ENCODE assay signal across 1 cellular context in the genomic region with DNA sequence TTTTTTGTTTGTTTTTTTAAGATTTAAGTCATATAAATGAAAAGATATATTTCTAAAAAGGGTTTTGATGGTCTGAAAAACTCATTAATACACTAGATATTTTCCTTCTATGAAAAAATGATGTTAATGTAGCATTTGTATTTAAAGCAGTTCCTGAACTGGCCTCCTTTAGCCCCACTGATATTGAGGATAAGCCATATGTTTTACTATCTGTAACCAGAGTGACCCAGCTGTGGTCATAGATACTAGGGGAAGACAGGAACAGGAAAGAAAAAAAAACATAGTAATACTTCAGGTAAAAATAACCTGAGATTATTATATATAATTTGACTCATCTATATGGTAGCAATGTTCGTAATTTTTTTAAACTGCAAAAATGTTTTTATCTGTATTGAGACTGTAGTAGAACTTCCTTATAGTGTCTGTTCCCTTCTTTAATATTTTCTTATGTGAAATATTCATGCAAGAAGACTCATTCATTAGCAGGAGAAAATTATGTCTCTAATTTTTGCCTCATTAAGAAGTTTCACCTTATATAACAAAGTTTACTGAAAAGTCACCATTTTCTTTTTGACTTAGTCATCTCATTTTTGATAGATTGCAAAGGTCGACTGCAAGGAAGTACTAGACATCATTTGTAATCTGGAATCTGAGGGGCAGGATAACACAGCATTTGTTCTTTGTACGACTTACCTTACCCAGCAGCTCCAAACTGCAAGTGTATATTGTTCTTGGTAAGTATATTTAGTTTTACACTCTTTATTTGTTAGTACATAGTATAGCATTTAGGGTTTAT.
TF ChIP-seq lines count a peak whose summit lies in the region.

No MANE protein-coding gene starts in this region.

TF ChIP-seq in K562, 482 proteins besides CTCF, POLR2A, EP300 and RAD21 (continued from another document and continues in another):
- TF ChIP-seq, protein P1, sequence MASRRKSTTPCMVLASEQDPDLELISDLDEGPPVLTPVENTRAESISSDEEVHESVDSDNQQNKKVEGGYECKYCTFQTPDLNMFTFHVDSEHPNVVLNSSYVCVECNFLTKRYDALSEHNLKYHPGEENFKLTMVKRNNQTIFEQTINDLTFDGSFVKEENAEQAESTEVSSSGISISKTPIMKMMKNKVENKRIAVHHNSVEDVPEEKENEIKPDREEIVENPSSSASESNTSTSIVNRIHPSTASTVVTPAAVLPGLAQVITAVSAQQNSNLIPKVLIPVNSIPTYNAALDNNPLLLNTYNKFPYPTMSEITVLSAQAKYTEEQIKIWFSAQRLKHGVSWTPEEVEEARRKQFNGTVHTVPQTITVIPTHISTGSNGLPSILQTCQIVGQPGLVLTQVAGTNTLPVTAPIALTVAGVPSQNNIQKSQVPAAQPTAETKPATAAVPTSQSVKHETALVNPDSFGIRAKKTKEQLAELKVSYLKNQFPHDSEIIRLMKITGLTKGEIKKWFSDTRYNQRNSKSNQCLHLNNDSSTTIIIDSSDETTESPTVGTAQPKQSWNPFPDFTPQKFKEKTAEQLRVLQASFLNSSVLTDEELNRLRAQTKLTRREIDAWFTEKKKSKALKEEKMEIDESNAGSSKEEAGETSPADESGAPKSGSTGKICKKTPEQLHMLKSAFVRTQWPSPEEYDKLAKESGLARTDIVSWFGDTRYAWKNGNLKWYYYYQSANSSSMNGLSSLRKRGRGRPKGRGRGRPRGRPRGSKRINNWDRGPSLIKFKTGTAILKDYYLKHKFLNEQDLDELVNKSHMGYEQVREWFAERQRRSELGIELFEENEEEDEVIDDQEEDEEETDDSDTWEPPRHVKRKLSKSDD (conservative IDR thresholded peaks at IDR 0.05; ENCODE audit: low read length), result no peak
- TF ChIP-seq, protein P2, sequence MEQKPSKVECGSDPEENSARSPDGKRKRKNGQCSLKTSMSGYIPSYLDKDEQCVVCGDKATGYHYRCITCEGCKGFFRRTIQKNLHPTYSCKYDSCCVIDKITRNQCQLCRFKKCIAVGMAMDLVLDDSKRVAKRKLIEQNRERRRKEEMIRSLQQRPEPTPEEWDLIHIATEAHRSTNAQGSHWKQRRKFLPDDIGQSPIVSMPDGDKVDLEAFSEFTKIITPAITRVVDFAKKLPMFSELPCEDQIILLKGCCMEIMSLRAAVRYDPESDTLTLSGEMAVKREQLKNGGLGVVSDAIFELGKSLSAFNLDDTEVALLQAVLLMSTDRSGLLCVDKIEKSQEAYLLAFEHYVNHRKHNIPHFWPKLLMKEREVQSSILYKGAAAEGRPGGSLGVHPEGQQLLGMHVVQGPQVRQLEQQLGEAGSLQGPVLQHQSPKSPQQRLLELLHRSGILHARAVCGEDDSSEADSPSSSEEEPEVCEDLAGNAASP (IDR thresholded peaks at IDR 0.05), result no peak
- no peak for TF ChIP-seq JUNB (CRISPR knock-in tag; conservative IDR thresholded peaks at IDR 0.05)
- TF ChIP-seq CTBP1 (IDR thresholded peaks at IDR 0.05; ENCODE audit: borderline replicate concordance), result no peak
- 0 out of 2 replicates have a peak, but pooled peaks have one; percentile 30 for TF ChIP-seq DDX20 (tag; IDR thresholded peaks at IDR 0.05; ENCODE audit: low read depth)
- TF ChIP-seq ID3 (CRISPR knock-in tag; IDR thresholded peaks at IDR 0.05), result no peak
- TF ChIP-seq ID3 (tag; IDR thresholded peaks at IDR 0.05), result no peak
- TF ChIP-seq PML (IDR thresholded peaks at IDR 0.05; ENCODE audit: low read length), result peak; percentile 78
- TF ChIP-seq FOXK1 (CRISPR knock-in tag; IDR thresholded peaks at IDR 0.05; ENCODE audit: borderline replicate concordance), result no peak
- TF ChIP-seq ADNP (tag; IDR thresholded peaks at IDR 0.05), result peak; percentile 68
- no peak for TF ChIP-seq NRF1 (conservative IDR thresholded peaks at IDR 0.05 in 1 of 2, IDR thresholded peaks at IDR 0.05 in 1 of 2)
- TF ChIP-seq POLR3G (IDR thresholded peaks at IDR 0.05; ENCODE audit: extremely low read depth, insufficient read length, insufficient replicate concordance), result no peak
- no peak for TF ChIP-seq FUS (optimal IDR thresholded peaks at IDR 0.05; ENCODE audit: low read depth, low read length)
- 0 out of 2 replicates have a peak, but pooled peaks have one; percentile 46 for TF ChIP-seq MXI1 (IDR thresholded peaks at IDR 0.05; ENCODE audit: low read depth, low read length)
- TF ChIP-seq TAL1 (IDR thresholded peaks at IDR 0.05), result peak; percentile 91
- TF ChIP-seq SMAD1 (IDR thresholded peaks at IDR 0.05; ENCODE audit: low read depth, low read length, partially characterized antibody), result no peak
- TF ChIP-seq ELF4 (CRISPR knock-in tag; IDR thresholded peaks at IDR 0.05), result no peak
- no peak for TF ChIP-seq NR3C1 (CRISPR knock-in tag; IDR thresholded peaks at IDR 0.05)
- TF ChIP-seq TEAD4 (IDR thresholded peaks at IDR 0.05; ENCODE audit: low read length), result peak; percentile 95
- TF ChIP-seq TEAD4 (CRISPR knock-in tag; IDR thresholded peaks at IDR 0.05; ENCODE audit: borderline replicate concordance), result no peak
- TF ChIP-seq C11orf30 (IDR thresholded peaks at IDR 0.05; ENCODE audit: low read depth), result peak; percentile 20; the same call in 1 of the 2 replicates
- TF ChIP-seq ZFP1 (CRISPR knock-in tag; IDR thresholded peaks at IDR 0.05), result no peak
- TF ChIP-seq SMARCE1 (IDR thresholded peaks at IDR 0.05), result peak; percentile 60; the same call in 1 of the 2 replicates
- peak; percentile 38; the same call in 1 of the 2 replicates for TF ChIP-seq SMARCC2 (IDR thresholded peaks at IDR 0.05; ENCODE audit: low read depth)
- TF ChIP-seq KDM1A (IDR thresholded peaks at IDR 0.05), result 0 out of 4 replicates have a peak, but pooled peaks have one; percentile 50
- peak; percentile 74; the same call in 1 of the 2 replicates for TF ChIP-seq FOXM1 (IDR thresholded peaks at IDR 0.05; ENCODE audit: low read depth)
- TF ChIP-seq FOXM1 (CRISPR knock-in tag; IDR thresholded peaks at IDR 0.05; ENCODE audit: low read depth), result no peak
- no peak for TF ChIP-seq GTF3C2 (IDR thresholded peaks at IDR 0.05; ENCODE audit: borderline replicate concordance, extremely low read depth, insufficient read length)
- TF ChIP-seq SRSF1 (IDR thresholded peaks at IDR 0.05; ENCODE audit: low read depth, low read length), result no peak
- TF ChIP-seq KHSRP (IDR thresholded peaks at IDR 0.05), result peak; percentile 5; the same call in 1 of the 2 replicates
- no peak for TF ChIP-seq E2F1 (CRISPR knock-in tag; IDR thresholded peaks at IDR 0.05)
- no peak for TF ChIP-seq KDM5B (IDR thresholded peaks at IDR 0.05; ENCODE audit: insufficient replicate concordance, low read depth, low read length)
- TF ChIP-seq GATA2 (CRISPR knock-in tag; IDR thresholded peaks at IDR 0.05), result peak; percentile 70
- no peak for TF ChIP-seq HNRNPH1 (optimal IDR thresholded peaks at IDR 0.05; ENCODE audit: low read depth, low read length)
- TF ChIP-seq, protein P3, sequence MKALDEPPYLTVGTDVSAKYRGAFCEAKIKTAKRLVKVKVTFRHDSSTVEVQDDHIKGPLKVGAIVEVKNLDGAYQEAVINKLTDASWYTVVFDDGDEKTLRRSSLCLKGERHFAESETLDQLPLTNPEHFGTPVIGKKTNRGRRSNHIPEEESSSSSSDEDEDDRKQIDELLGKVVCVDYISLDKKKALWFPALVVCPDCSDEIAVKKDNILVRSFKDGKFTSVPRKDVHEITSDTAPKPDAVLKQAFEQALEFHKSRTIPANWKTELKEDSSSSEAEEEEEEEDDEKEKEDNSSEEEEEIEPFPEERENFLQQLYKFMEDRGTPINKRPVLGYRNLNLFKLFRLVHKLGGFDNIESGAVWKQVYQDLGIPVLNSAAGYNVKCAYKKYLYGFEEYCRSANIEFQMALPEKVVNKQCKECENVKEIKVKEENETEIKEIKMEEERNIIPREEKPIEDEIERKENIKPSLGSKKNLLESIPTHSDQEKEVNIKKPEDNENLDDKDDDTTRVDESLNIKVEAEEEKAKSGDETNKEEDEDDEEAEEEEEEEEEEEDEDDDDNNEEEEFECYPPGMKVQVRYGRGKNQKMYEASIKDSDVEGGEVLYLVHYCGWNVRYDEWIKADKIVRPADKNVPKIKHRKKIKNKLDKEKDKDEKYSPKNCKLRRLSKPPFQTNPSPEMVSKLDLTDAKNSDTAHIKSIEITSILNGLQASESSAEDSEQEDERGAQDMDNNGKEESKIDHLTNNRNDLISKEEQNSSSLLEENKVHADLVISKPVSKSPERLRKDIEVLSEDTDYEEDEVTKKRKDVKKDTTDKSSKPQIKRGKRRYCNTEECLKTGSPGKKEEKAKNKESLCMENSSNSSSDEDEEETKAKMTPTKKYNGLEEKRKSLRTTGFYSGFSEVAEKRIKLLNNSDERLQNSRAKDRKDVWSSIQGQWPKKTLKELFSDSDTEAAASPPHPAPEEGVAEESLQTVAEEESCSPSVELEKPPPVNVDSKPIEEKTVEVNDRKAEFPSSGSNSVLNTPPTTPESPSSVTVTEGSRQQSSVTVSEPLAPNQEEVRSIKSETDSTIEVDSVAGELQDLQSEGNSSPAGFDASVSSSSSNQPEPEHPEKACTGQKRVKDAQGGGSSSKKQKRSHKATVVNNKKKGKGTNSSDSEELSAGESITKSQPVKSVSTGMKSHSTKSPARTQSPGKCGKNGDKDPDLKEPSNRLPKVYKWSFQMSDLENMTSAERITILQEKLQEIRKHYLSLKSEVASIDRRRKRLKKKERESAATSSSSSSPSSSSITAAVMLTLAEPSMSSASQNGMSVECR (CRISPR knock-in tag; IDR thresholded peaks at IDR 0.05), result no peak
- no peak for TF ChIP-seq ZNF24 (IDR thresholded peaks at IDR 0.05)
- peak; percentile 80 for TF ChIP-seq KLF16 (IDR thresholded peaks at IDR 0.05)
- no peak for TF ChIP-seq NR2C1 (IDR thresholded peaks at IDR 0.05)
- no peak for TF ChIP-seq NR2C1 (tag; IDR thresholded peaks at IDR 0.05)
- TF ChIP-seq, protein P4, sequence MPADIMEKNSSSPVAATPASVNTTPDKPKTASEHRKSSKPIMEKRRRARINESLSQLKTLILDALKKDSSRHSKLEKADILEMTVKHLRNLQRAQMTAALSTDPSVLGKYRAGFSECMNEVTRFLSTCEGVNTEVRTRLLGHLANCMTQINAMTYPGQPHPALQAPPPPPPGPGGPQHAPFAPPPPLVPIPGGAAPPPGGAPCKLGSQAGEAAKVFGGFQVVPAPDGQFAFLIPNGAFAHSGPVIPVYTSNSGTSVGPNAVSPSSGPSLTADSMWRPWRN (IDR thresholded peaks at IDR 0.05; ENCODE audit: low read depth), result no peak
- TF ChIP-seq TSC22D4 (tag; IDR thresholded peaks at IDR 0.05), result no peak
- peak in 1 of 2 experiments; percentile 63; a peak in 1 of 4 replicates for TF ChIP-seq TRIM24 (IDR thresholded peaks at IDR 0.05)
- TF ChIP-seq MTA2 (IDR thresholded peaks at IDR 0.05; ENCODE audit: low read depth), result peak; percentile 77
- TF ChIP-seq PRMT5 (CRISPR knock-in tag; IDR thresholded peaks at IDR 0.05), result no peak
- no peak for TF ChIP-seq MEF2A (IDR thresholded peaks at IDR 0.05; ENCODE audit: control insufficient read depth, low read depth, low read length)
- no peak for TF ChIP-seq RFX5 (IDR thresholded peaks at IDR 0.05; ENCODE audit: low read depth, low read length)
- TF ChIP-seq THRAP3 (IDR thresholded peaks at IDR 0.05; ENCODE audit: borderline replicate concordance), result no peak
- TF ChIP-seq CBFB (CRISPR knock-in tag; IDR thresholded peaks at IDR 0.05), result no peak
- peak; percentile 37; the same call in 1 of the 2 replicates for TF ChIP-seq JUND (IDR thresholded peaks at IDR 0.05; ENCODE audit: borderline replicate concordance, low read depth, low read length)
- no peak for TF ChIP-seq JUND (tag; IDR thresholded peaks at IDR 0.05; ENCODE audit: borderline replicate concordance, low read depth, low read length)
- TF ChIP-seq TBL1XR1 (IDR thresholded peaks at IDR 0.05; ENCODE audit: low read length in 2 of 2), result peak in 1 of 2 experiments; percentile 69; a peak in 1 of 4 replicates
- no peak for TF ChIP-seq NFYB (IDR thresholded peaks at IDR 0.05; ENCODE audit: extremely low read depth, insufficient read length)
- TF ChIP-seq LARP7 (IDR thresholded peaks at IDR 0.05), result no peak
- TF ChIP-seq MAFK (IDR thresholded peaks at IDR 0.05; ENCODE audit: low read length), result no peak
- TF ChIP-seq, protein P5, sequence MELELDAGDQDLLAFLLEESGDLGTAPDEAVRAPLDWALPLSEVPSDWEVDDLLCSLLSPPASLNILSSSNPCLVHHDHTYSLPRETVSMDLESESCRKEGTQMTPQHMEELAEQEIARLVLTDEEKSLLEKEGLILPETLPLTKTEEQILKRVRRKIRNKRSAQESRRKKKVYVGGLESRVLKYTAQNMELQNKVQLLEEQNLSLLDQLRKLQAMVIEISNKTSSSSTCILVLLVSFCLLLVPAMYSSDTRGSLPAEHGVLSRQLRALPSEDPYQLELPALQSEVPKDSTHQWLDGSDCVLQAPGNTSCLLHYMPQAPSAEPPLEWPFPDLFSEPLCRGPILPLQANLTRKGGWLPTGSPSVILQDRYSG (tag; conservative IDR thresholded peaks at IDR 0.05; ENCODE audit: low read depth), result no peak
- 0 out of 2 replicates have a peak, but pooled peaks have one; percentile 14 for TF ChIP-seq SP1 (CRISPR knock-in tag; IDR thresholded peaks at IDR 0.05)
- peak; percentile 67 for TF ChIP-seq NFIC (IDR thresholded peaks at IDR 0.05)
- TF ChIP-seq TBP (optimal IDR thresholded peaks at IDR 0.05; ENCODE audit: low read depth, low read length), result no peak
